ENCODE assay signal across 31 cellular contexts in the genomic region with DNA sequence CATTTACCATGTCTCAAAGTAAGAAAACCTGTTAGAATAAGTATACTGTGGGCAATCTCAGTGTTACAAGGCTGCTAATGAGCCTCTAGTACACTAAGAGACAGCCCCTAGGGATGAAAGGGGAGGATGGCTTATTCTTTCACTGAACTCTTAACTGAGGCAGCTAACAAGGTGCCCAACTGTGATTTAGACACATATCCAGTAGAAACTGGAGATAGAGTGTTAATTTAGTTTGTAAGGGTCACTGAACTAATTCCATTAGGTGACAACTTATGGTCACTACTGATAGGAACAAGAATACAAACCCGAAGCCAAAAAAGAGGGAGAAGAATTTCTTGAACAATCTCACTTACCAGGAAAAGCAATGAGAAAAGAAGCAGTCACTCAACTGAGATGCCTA.
"Had no signal": no experiment of that assay in that cellular context is flagged by ENCODE, and none has a peak within 500 bp of the region (broad histone marks: within the 10 kb centered on the region; RNA-seq: fewer than 3 reads in every experiment).

No MANE protein-coding gene starts in this region.

- H3K4me1 Mint-ChIP-seq: activated B cell treated with CpG ODN at 0.5 μM for 24 hours had no signal

- H3K27ac Mint-ChIP-seq: activated B cell treated with CpG ODN at 0.5 μM for 24 hours; activated CD4-positive, alpha-beta memory T cell treated with anti-CD3 and anti-CD28 coated beads for 36 hours; activated naive CD4-positive, alpha-beta T cell treated with anti-CD3 and anti-CD28 coated beads for 36 hours; activated naive CD4-positive, alpha-beta T cell treated with anti-CD3 and anti-CD28 coated beads, Interleukin-2, amount 50 U/mL, for 72 hours; activated T-helper 1 cell treated with anti-CD3 and anti-CD28 coated beads, Interleukin-12 subunit alpha, Interleukin-12 subunit beta, Interleukin-2, Interleukin-4 antibody, amounts not matched to agents 30 ng/mL and 10 ng/mL and 1 ng/mL, durations not matched to agents 14 hours and 24 hours and 36 hours had no signal

- H3K27me3 Mint-ChIP-seq: activated B cell treated with CpG ODN at 0.5 μM for 24 hours; activated CD4-positive, alpha-beta memory T cell treated with anti-CD3 and anti-CD28 coated beads for 36 hours; brain had no signal

- H3K4me3 Mint-ChIP-seq: activated B cell treated with CpG ODN at 0.5 μM for 24 hours; activated CD4-positive, alpha-beta memory T cell treated with anti-CD3 and anti-CD28 coated beads for 36 hours; activated naive CD4-positive, alpha-beta T cell treated with anti-CD3 and anti-CD28 coated beads for 36 hours; activated T-cell treated with anti-CD3 and anti-CD28 coated beads, Interleukin-2, amount 50 U/mL, for 4 hours; activated T-helper 1 cell treated with anti-CD3 and anti-CD28 coated beads, Interleukin-12 subunit alpha, Interleukin-12 subunit beta, Interleukin-2, Interleukin-4 antibody, amounts not matched to agents 30 ng/mL and 10 ng/mL and 1 ng/mL, durations not matched to agents 14 hours and 24 hours and 36 hours; brain had no signal

- H3K9me3 Mint-ChIP-seq: activated B cell treated with CpG ODN at 0.5 μM for 24 hours; activated CD4-positive, alpha-beta memory T cell treated with anti-CD3 and anti-CD28 coated beads for 36 hours; activated T-helper 1 cell treated with anti-CD3 and anti-CD28 coated beads, Interleukin-12 subunit alpha, Interleukin-12 subunit beta, Interleukin-2, Interleukin-4 antibody, amounts not matched to agents 30 ng/mL and 10 ng/mL and 1 ng/mL, durations not matched to agents 14 hours and 24 hours and 36 hours had no signal

- H3K36me3 Mint-ChIP-seq: activated CD4-positive, alpha-beta memory T cell treated with anti-CD3 and anti-CD28 coated beads for 36 hours; brain had no signal

- ATAC-seq: activated naive CD4-positive, alpha-beta T cell treated with anti-CD3 and anti-CD28 coated beads, Interleukin-2, amount 50 U/mL, for 72 hours; activated T-cell treated with anti-CD3 and anti-CD28 coated beads, Interleukin-2, amount 50 U/mL, for 4 hours; K562 had no signal

- DNase-seq: activated B cell treated with CpG ODN at 0.5 μM for 24 hours; activated CD4-positive, alpha-beta memory T cell treated with anti-CD3 and anti-CD28 coated beads for 36 hours; activated CD4-positive, alpha-beta T cell treated with anti-CD3 and anti-CD28 coated beads for 4 hours; activated CD4-positive, alpha-beta T cell treated with anti-CD3 and anti-CD28 coated beads, Interleukin-2, amount 50 U/mL, for 1 hour; activated CD4-positive, CD25-positive, alpha-beta regulatory T cell treated with anti-CD3 and anti-CD28 coated beads, Interleukin-2, amount 50 U/mL, for 72 hours; activated CD8-positive, alpha-beta memory T cell treated with anti-CD3 and anti-CD28 coated beads, Interleukin-2, amount 50 U/mL, for 4 hours; activated gamma-delta T cell treated with Interleukin-2 at 50 U/mL for 16 hours; activated naive CD4-positive, alpha-beta T cell treated with anti-CD3 and anti-CD28 coated beads for 36 hours; activated T-cell treated with anti-CD3 and anti-CD28 coated beads for 4 hours; activated T-cell treated with anti-CD3 and anti-CD28 coated beads, Interleukin-2, amount 50 U/mL, for 4 hours; adrenal gland; caudate nucleus; cerebellar nuclear complex; NCI-H1092 treated with DMSO at 0.1 percent for 48 hours; NCI-H146; NCI-H187; NCI-H2029 treated with DMSO at 0.1 percent for 48 hours; NCI-H2107; NCI-H510A; NCI-H526; NCI-H774; PC-9; Right ventricle myocardium superior; SW 1271; T-helper 1 cell; T-helper 2 cell; T-helper 9 cell had no signal
